8 cellular contexts compared by ENCODE assay signal in the genomic region with DNA sequence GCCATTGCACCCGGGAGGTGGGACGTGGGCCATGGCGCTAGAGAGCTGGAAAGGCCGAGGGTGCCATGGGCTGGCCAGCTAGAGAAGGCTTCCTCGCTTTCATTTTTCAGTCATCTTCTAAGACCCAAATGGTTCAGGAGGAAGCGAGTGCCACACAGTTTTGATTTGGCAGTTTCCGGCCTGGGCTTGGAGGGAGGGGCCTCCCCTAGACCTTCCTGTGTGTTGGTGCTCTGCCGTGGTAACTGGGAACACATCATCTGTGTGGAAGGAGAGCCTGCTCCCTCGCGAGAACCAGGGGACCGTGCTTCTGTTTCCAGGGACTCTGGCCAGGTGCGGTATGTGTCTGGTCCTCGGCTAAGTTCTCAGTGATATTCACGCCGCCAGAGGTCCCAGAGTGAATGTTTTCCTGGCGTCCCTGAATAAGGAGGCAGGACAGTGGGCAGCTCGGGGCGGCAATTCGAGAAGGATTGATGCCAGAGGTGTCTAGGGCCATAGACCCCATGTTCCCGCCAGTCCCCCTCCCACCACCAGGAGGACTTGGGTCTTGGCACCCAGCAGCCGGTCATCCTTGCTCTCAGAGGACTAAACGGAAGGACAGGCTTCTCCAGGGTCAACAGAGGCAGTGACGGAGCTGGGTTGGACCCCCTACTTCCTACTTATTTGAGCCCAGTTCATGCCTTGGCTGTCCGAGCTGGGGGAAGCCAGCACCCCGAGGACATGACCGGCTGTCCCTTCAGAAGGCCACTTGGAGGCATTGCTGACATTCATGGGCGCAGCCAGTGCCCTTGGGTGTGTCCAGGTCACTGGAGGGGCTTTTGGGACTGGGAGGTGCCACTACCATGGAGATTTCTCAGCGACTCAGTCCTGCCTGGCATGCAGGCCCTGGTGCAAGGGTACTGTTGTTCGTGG. TPM values are rescaled to one million over a fixed set of nuclear protein-coding genes. Genes with fewer than 3 reads are reported as not detected.
DNase-seq lines count a peak whose midpoint lies in the region; TF ChIP-seq lines count a peak whose summit lies in the region.

No MANE protein-coding gene starts in this region.

- H3K4me3 Mint-ChIP-seq in endodermal cell = no peak overlapping the region

- DNase-seq in H7 = peak; percentile 69
- peak; percentile 34 to 47 for DNase-seq in activated CD8-positive, alpha-beta memory T cell treated with anti-CD3 and anti-CD28 coated beads for 1 hour (ENCODE audit: extremely low read depth in 1 of 2, low read depth in 1 of 2)
- no peak for DNase-seq in endodermal cell
- DNase-seq in stimulated activated CD8-positive, alpha-beta memory T cell treated with anti-CD3 and anti-CD28 coated beads, Interleukin-2, amount 100 ng/mL, for 1 hour (ENCODE audit: low read depth in 2 of 2) = peak; percentile 27 to 38
- no peak for DNase-seq in NCI-H446 (lab: John Stamatoyannopoulos, UW)
- DNase-seq in KG1 (lab: John Stamatoyannopoulos, UW) = no peak
- no peak for DNase-seq in NCI-H2029 treated with DMSO at 0.1 percent for 48 hours (lab: John Stamatoyannopoulos, UW)
- no peak for DNase-seq in NCI-H1930 (lab: John Stamatoyannopoulos, UW)

- H3K36me3 Mint-ChIP-seq in endodermal cell (ENCODE audit: low read depth) = no peaks in the 10 kb centered on the region

- no peak overlapping the region for H3K27ac ChIP-seq in endodermal cell (ENCODE audit: low read depth, low read length)

- H3K9me3 ChIP-seq in endodermal cell (ENCODE audit: control insufficient read depth, low read length) = no peaks in the 10 kb centered on the region

- H3K27me3 ChIP-seq in H7 (ENCODE audit: control insufficient read depth, insufficient read depth, low read length) (peaks cover 26% of the 10 kb centered on the region), endodermal cell (ENCODE audit: control insufficient read depth, insufficient read depth, low read length, poor library complexity, severe bottlenecking) (peaks cover 6% of the 10 kb centered on the region)

- WGBS in endodermal cell (ENCODE audit: insufficient coverage in 1 of 2, insufficient read length in 1 of 2), 2 experiments = 90 to 91% methylated on average over 13 to 29 of the region's 29 CpGs

- H3K9ac ChIP-seq in endodermal cell (ENCODE audit: extremely low read depth, low read length, poor library complexity, severe bottlenecking) = no peak overlapping the region

- peaks cover 3% of the 10 kb centered on the region for H3K4me1 ChIP-seq in endodermal cell (ENCODE audit: control insufficient read depth, insufficient read depth, low read length)

- TF ChIP-seq CTCF in endodermal cell (conservative IDR thresholded peaks at IDR 0.05) = peak; percentile 54

- H3K36me3 ChIP-seq in H7 (replicated peaks; ENCODE audit: control insufficient read depth, insufficient read depth, low read length) = no peaks in the 10 kb centered on the region
- H3K36me3 ChIP-seq in endodermal cell (ENCODE audit: control insufficient read depth, insufficient read depth, low read length) = no peaks in the 10 kb centered on the region

- no peak overlapping the region for H3K27ac Mint-ChIP-seq in endodermal cell

- peaks cover 17% of the 10 kb centered on the region for H3K4me1 Mint-ChIP-seq in endodermal cell

- peaks cover 11% of the 10 kb centered on the region for H3K27me3 Mint-ChIP-seq in endodermal cell (ENCODE audit: insufficient read depth)

- H3K9me3 Mint-ChIP-seq in endodermal cell = no peaks in the 10 kb centered on the region

- H3K4me3 ChIP-seq in H7 (ENCODE audit: insufficient read depth, low read depth, low read length) = no peak overlapping the region
- no peak overlapping the region for H3K4me3 ChIP-seq in endodermal cell (ENCODE audit: low read length)

RNA-seq across cellular contexts. Expression of gene NPHP4, which starts 2.7 kb away (rescaled TPM):
- total RNA-seq in H7 (2014; rRNA removed; shearing (Covaris generic)) = 22.1 and 22.2 TPM in 2 replicates
- total RNA-seq in endodermal cell = 10 to 100 TPM; 19.1 to 25.4 TPM
- polyA plus RNA-seq in endodermal cell (2013, experiment 1 of 2) = 15.1 TPM
- 12.6 TPM for polyA plus RNA-seq in endodermal cell (2013, experiment 2 of 2)

RNA-seq across cellular contexts. Expression of gene KCNAB2, which starts 50.7 kb away (rescaled TPM):
- total RNA-seq in H7 (2014; rRNA removed; shearing (Covaris generic)) = 6.6 and 8.4 TPM in 2 replicates
- total RNA-seq in endodermal cell = 10 to 100 TPM; 14.9 to 22.9 TPM
- polyA plus RNA-seq in endodermal cell (2013, experiment 1 of 2) = 6.6 TPM
- polyA plus RNA-seq in endodermal cell (2013, experiment 2 of 2) = 6.0 TPM

Comparison
In these comparisons a context has a peak if more than half of its experiments do, and no peak if none do; other contexts are left out.
1. DNase-seq: peak in H7 (single experiment), activated CD8-positive, alpha-beta memory T cell treated with anti-CD3 and anti-CD28 coated beads for 1 hour (2 of 2) and stimulated activated CD8-positive, alpha-beta memory T cell treated with anti-CD3 and anti-CD28 coated beads, Interleukin-2, amount 100 ng/mL, for 1 hour (2 of 2); none in endodermal cell (single experiment), NCI-H446 (0 of 2), KG1 (single experiment), NCI-H2029 treated with DMSO at 0.1 percent for 48 hours (single experiment) and NCI-H1930 (0 of 2).